In the genomic region with DNA sequence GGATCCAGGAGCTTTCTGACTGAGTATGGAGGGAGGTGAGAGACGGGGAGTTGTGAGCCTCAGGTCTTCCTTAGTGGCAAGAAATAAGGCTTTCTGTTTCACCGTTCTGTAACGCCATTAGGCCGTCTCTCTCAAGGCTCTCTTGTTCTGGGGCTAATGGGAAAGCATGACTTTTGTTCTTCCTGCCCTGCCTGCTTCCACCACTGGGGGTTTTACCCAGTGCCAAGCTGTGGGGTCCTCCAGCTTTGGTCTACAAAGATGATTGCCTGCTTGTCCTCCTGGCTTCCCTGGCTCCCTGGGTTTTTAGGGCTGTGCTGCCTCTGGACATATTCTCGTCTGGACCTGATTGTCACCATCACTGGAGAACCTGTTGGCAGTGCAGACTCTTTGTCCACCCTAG, we compare ENCODE assay signal across 1 cellular context.
TF ChIP-seq lines count a peak whose summit lies in the region.

No MANE protein-coding gene starts in this region.

TF ChIP-seq in GM23338, 12 proteins besides CTCF, POLR2A, EP300 and RAD21 (continued from another document):
- TF ChIP-seq ZNF462 (CRISPR knock-in tag; IDR thresholded peaks at IDR 0.05) (no peak), NANOG (IDR thresholded peaks at IDR 0.05; ENCODE audit: borderline replicate concordance) (no peak), ZNF331 (CRISPR knock-in tag; IDR thresholded peaks at IDR 0.05; ENCODE audit: low read depth) (no peak), POLR2AphosphoS5 (IDR thresholded peaks at IDR 0.05; ENCODE audit: low read depth) (no peak), CREB1 (CRISPR knock-in tag; IDR thresholded peaks at IDR 0.05; ENCODE audit: low read depth) (no peak)
TF ChIP-seq in GM23338: peak in this region for 0.
